In the genomic region with DNA sequence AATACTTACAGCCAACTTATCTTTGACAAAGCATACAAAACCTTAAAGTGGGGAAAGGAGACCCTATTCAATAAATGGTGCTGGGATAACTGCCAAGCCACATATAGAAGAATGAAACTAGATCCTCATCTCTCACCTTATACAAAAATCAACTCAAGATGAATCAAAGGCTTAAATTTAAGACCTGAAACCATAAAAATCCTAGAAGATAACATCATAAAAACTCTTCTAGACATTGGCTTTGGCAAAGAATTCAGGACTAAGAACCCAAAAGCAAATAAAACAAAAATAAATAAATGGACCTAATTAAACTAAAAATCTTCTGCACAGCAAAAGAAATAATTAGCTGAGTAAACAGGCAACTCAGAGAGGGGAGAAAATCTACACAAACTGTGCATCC, we compare ENCODE assay signal across 25 cellular contexts.
"Had no signal": no experiment of that assay in that cellular context is flagged by ENCODE, and none has a peak within 500 bp of the region (broad histone marks: within the 10 kb centered on the region; RNA-seq: fewer than 3 reads in every experiment).

No MANE protein-coding gene starts in this region.

- H3K4me3 ChIP-seq: lung, pancreas, tibial artery, upper lobe of right lung, vagina had no signal

- H3K4me3 Mint-ChIP-seq: endodermal cell; naive B cell; nephron; stimulated activated memory B cell treated with anti-CD40 and anti-IgM and Interleukin-4, amounts not matched to agents 10 μg/mL and 1 μg/mL and 100 μg/mL, for 72 hours; stimulated activated naive CD8-positive, alpha-beta T cell treated with anti-CD3 and anti-CD28 coated beads, Interleukin-15, Interleukin-2, amounts not matched to agents 100 ng/mL and 50 ng/mL, for 24 hours had no signal

- H3K27me3 ChIP-seq: pancreas, tibial artery, upper lobe of right lung, vagina had no signal

- H3K27ac Mint-ChIP-seq: endodermal cell; naive B cell; nephron; progenitor cell of endocrine pancreas; stimulated activated memory B cell treated with anti-CD40 and anti-IgM and Interleukin-4, amounts not matched to agents 10 μg/mL and 1 μg/mL and 100 μg/mL, for 72 hours; stimulated activated naive CD8-positive, alpha-beta T cell treated with anti-CD3 and anti-CD28 coated beads, Interleukin-15, Interleukin-2, amounts not matched to agents 100 ng/mL and 50 ng/mL, for 24 hours had no signal

- H3K27ac ChIP-seq: pancreas, tibial artery, upper lobe of right lung, vagina had no signal

- ATAC-seq: left colon; left ventricle myocardium superior; pancreas; right cardiac atrium; stimulated activated memory B cell treated with anti-CD40 and anti-IgM and Interleukin-4, amounts not matched to agents 10 μg/mL and 1 μg/mL and 100 μg/mL, for 72 hours; upper lobe of right lung had no signal

- H3K9me3 ChIP-seq: pancreas, tibial artery, upper lobe of right lung, vagina had no signal

- H3K36me3 Mint-ChIP-seq: naive B cell; stimulated activated memory B cell treated with anti-CD40 and anti-IgM and Interleukin-4, amounts not matched to agents 10 μg/mL and 1 μg/mL and 100 μg/mL, for 72 hours had no signal

- H3K36me3 ChIP-seq: pancreas, tibial artery, upper lobe of right lung, vagina had no signal

- DNase-seq: effector CD4-positive, alpha-beta T cell; endodermal cell; erythroblast; foreskin melanocyte; head of caudate nucleus; hippocampal formation; left colon; left ventricle myocardium superior; mesenchymal stem cell; midbrain; naive B cell; occipital lobe; pancreas; right cardiac atrium; small intestine; stimulated activated CD4-positive, alpha-beta T cell treated with anti-CD3 and anti-CD28 coated beads, Interleukin-2, amount 100 ng/mL, for 48 hours; stimulated activated CD8-positive, alpha-beta memory T cell treated with anti-CD3 and anti-CD28 coated beads, Interleukin-4, amount 100 ng/mL, for 48 hours; tibial artery; upper lobe of right lung had no signal

- H3K4me1 ChIP-seq: pancreas, upper lobe of right lung, vagina had no signal

- H3K4me1 Mint-ChIP-seq: endodermal cell; naive B cell; nephron; stimulated activated memory B cell treated with anti-CD40 and anti-IgM and Interleukin-4, amounts not matched to agents 10 μg/mL and 1 μg/mL and 100 μg/mL, for 72 hours had no signal
